8 cellular contexts compared by ENCODE assay signal in the genomic region with DNA sequence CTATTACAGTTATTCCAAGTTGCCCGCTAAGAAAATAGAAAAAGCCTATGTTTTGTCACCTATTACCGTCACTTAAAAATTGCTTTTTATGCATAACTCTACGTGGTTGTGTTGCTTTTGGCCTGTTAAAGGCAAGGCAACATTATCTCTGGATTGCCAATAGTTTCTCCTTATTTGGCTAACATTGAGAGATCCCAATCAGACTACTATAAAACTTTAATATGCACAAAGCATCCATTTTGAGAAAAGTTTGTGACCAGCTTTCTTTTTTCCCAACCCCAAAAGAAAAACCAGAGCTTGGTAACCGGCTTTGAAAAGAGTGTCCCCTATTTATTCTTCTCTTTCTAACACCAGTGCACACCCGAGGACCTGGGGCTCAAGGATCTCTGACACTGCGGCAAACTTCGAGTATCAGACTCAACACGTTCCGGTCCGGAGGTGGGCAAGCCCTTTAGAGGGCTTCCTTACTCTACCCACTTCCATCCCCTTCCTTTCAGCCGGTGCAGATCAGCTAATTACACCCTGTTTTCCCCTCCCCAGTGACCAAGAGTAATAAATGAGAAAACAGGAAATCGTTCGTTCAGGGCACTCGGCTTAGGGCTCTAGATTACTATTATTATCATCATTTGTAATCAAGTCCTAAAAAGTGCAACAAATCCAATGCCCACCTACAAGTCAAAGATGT.
DNase-seq lines count a peak whose midpoint lies in the region; ATAC-seq and TF ChIP-seq lines count a peak whose summit lies in the region.

No MANE protein-coding gene starts in this region.

- in situ Hi-C loops in brain microvascular endothelial cell (cut with HindIII; ENCODE audit: low pct_ligation_motif_present, low sequenced_read_pairs), result no loop called here

- peak overlapping the region; percentile 99 to 100 for H3K27ac Mint-ChIP-seq in stimulated activated naive CD8-positive, alpha-beta T cell treated with anti-CD3 and anti-CD28 coated beads, Interleukin-15, amount 100 ng/mL, for 72 hours

- peak overlapping the region; percentile 89 for H3K27ac ChIP-seq in brain microvascular endothelial cell

- ATAC-seq in GM21737 (IDR thresholded peaks at IDR 0.05; ENCODE audit: unreplicated experiment), result peak; percentile 3
- ATAC-seq in stimulated activated naive CD8-positive, alpha-beta T cell treated with anti-CD3 and anti-CD28 coated beads, Interleukin-15, amount 100 ng/mL, for 72 hours, result peak; percentile 22

- H3K9me3 Mint-ChIP-seq in stimulated activated naive CD8-positive, alpha-beta T cell treated with anti-CD3 and anti-CD28 coated beads, Interleukin-15, amount 100 ng/mL, for 72 hours, result no peaks in the 10 kb centered on the region

- no peaks in the 10 kb centered on the region for H3K27me3 ChIP-seq in brain microvascular endothelial cell (replicated peaks)

- peak overlapping the region; percentile 87 to 91 for H3K4me3 Mint-ChIP-seq in stimulated activated naive CD8-positive, alpha-beta T cell treated with anti-CD3 and anti-CD28 coated beads, Interleukin-15, amount 100 ng/mL, for 72 hours

- peaks cover 50% of the 10 kb centered on the region for H3K4me1 Mint-ChIP-seq in stimulated activated naive CD8-positive, alpha-beta T cell treated with anti-CD3 and anti-CD28 coated beads, Interleukin-15, amount 100 ng/mL, for 72 hours

- no peaks in the 10 kb centered on the region for H3K36me3 ChIP-seq in brain microvascular endothelial cell (replicated peaks)

- H3K4me3 ChIP-seq in brain microvascular endothelial cell (ENCODE audit: low read depth, low read length), result peak overlapping the region; percentile 93

- DNase-seq in EH (ENCODE audit: low read depth) (peak; percentile 35), NCI-H748 (lab: John Stamatoyannopoulos, UW; ENCODE audit: unreplicated experiment) (peak; percentile 51), brain microvascular endothelial cell (peak; percentile 10), kidney tubule cell (ENCODE audit: low spot score) (peak; percentile 12), dedifferentiated amniotic fluid mesenchymal stem cell (ENCODE audit: extremely low spot score) (no peak), hepatic stellate cell (ENCODE audit: low spot score) (no peak)
- peak in 1 of 2 donors; percentile 13 for DNase-seq in stimulated activated naive CD8-positive, alpha-beta T cell treated with anti-CD3 and anti-CD28 coated beads, Interleukin-15, amount 100 ng/mL, for 72 hours

- no peak for TF ChIP-seq CTCF in brain microvascular endothelial cell (IDR thresholded peaks at IDR 0.05; ENCODE audit: low read depth, low read length, missing control alignments)

- no peaks in the 10 kb centered on the region for H3K27me3 Mint-ChIP-seq in stimulated activated naive CD8-positive, alpha-beta T cell treated with anti-CD3 and anti-CD28 coated beads, Interleukin-15, amount 100 ng/mL, for 72 hours

Comparison
In these comparisons a context has a peak if more than half of its experiments do, and no peak if none do; other contexts are left out.
1. DNase-seq: peak in EH (single experiment), NCI-H748 (single experiment), brain microvascular endothelial cell (single experiment) and kidney tubule cell (single experiment); none in dedifferentiated amniotic fluid mesenchymal stem cell (single experiment) and hepatic stellate cell (single experiment).